ENCODE assay signal across 8 cellular contexts in the genomic region with DNA sequence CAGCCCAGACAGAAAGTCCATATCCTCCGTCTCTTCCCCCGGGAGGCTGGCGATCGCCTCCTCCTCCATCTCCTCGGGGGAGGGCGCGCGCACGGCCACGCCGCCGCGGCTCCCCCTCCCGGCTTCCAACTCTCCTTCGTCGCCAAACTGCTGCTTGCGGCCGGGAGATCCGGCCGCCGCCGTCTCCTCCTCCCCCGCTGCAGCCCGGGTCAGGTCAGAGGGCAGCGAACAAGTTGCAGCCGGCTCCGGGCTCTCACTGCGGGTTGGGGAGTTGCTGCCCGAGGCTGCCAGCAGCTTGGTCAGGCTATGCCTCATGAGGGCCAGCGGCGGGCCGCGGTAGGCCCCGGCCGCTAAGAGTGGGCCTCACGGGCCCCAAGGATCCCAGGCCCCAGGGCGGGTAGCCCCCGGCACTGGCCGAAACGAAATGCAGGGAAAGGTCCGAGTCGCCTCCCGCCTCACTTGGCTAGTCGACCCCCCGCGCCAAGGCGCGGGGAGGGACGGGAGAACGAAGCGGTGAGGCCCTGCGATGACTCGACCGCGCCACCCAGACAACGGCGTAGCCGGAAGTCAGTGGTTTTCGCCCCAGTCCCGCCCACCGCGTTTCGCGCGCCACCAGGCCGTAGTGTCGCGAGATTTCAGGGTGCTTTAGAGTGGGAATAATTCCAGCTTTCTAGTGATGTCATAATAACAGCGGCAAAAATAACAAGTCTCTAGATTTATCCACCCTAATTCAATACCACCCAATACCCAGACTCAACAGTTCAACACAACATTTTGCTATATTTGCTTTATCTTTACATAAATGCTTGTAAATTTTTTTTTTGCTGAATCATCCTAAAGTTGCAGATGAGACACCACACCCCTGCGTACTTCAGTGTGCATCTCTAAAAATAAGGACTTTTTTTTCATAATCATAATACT. TPM values are rescaled to one million over a fixed set of nuclear protein-coding genes. Genes with fewer than 3 reads are reported as not detected.
DNase-seq lines count a peak whose midpoint lies in the region; TF ChIP-seq lines count a peak whose summit lies in the region.

A gene with protein sequence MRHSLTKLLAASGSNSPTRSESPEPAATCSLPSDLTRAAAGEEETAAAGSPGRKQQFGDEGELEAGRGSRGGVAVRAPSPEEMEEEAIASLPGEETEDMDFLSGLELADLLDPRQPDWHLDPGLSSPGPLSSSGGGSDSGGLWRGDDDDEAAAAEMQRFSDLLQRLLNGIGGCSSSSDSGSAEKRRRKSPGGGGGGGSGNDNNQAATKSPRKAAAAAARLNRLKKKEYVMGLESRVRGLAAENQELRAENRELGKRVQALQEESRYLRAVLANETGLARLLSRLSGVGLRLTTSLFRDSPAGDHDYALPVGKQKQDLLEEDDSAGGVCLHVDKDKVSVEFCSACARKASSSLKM (minus strand): TSS at position 569 of the 921 bp plus-strand sequence. CDS start 254 bp downstream, at position 315.

- H3K9me3 Mint-ChIP-seq in nephron: no peaks in the 10 kb centered on the region
- H3K9me3 Mint-ChIP-seq in stimulated activated naive CD8-positive, alpha-beta T cell treated with anti-CD3 and anti-CD28 coated beads, Interleukin-15, Interleukin-2, amounts not matched to agents 100 ng/mL and 50 ng/mL, for 24 hours: no peaks in the 10 kb centered on the region

- H3K4me1 Mint-ChIP-seq in nephron: peaks cover 33% of the 10 kb centered on the region
- peaks cover 36% of the 10 kb centered on the region for H3K4me1 Mint-ChIP-seq in stimulated activated naive CD8-positive, alpha-beta T cell treated with anti-CD3 and anti-CD28 coated beads, Interleukin-15, Interleukin-2, amounts not matched to agents 100 ng/mL and 50 ng/mL, for 24 hours (ENCODE audit: low read depth)

- peak within 1 kb of the TSS; percentile 95 to 99 (median 98) for H3K27ac Mint-ChIP-seq in nephron
- peak within 1 kb of the TSS; percentile 98 for H3K27ac Mint-ChIP-seq in stimulated activated naive CD8-positive, alpha-beta T cell treated with anti-CD3 and anti-CD28 coated beads, Interleukin-15, Interleukin-2, amounts not matched to agents 100 ng/mL and 50 ng/mL, for 24 hours

- H3K4me3 Mint-ChIP-seq in nephron: peak within 1 kb of the TSS; percentile 95 to 100 (median 99)
- H3K4me3 Mint-ChIP-seq in stimulated activated naive CD8-positive, alpha-beta T cell treated with anti-CD3 and anti-CD28 coated beads, Interleukin-15, Interleukin-2, amounts not matched to agents 100 ng/mL and 50 ng/mL, for 24 hours: peak within 1 kb of the TSS; percentile 99

- H3K36me3 ChIP-seq in H7 (replicated peaks; ENCODE audit: control insufficient read depth, insufficient read depth, low read length): peaks cover 10% of the 10 kb centered on the region

- no peaks in the 10 kb centered on the region for H3K27me3 Mint-ChIP-seq in nephron (ENCODE audit: low read depth)
- H3K27me3 Mint-ChIP-seq in stimulated activated naive CD8-positive, alpha-beta T cell treated with anti-CD3 and anti-CD28 coated beads, Interleukin-15, Interleukin-2, amounts not matched to agents 100 ng/mL and 50 ng/mL, for 24 hours: no peaks in the 10 kb centered on the region

- TF ChIP-seq CTCF in fibroblast of pulmonary artery (IDR thresholded peaks at IDR 0.05; ENCODE audit: low read length, missing control alignments) (no peak), nephron (IDR thresholded peaks at IDR 0.05; ENCODE audit: unreplicated experiment in 3 of 3) (no peak)

- H3K36me3 Mint-ChIP-seq in nephron (ENCODE audit: low read depth): peaks cover 34% of the 10 kb centered on the region
- H3K36me3 Mint-ChIP-seq in stimulated activated naive CD8-positive, alpha-beta T cell treated with anti-CD3 and anti-CD28 coated beads, Interleukin-15, Interleukin-2, amounts not matched to agents 100 ng/mL and 50 ng/mL, for 24 hours (ENCODE audit: low read depth): peaks cover 42% of the 10 kb centered on the region

- DNase-seq in ELF-1 (ENCODE audit: low read depth, low spot score) (peak; percentile 96), H7 (peak; percentile 91), M059J (ENCODE audit: low read depth) (peak; percentile 93), SHP77 (lab: John Stamatoyannopoulos, UW) (peak; percentile 89 to 90), fibroblast of pulmonary artery (ENCODE audit: low read depth) (peak; percentile 96)
- DNase-seq in activated effector memory CD4-positive, alpha-beta T cell treated with Interleukin-2 at 50 U/mL for 16 hours: peak; percentile 87

- H3K4me3 ChIP-seq in H7 (ENCODE audit: insufficient read depth, low read depth, low read length) (peak within 1 kb of the TSS; percentile 97), fibroblast of pulmonary artery (replicated peaks; ENCODE audit: low read depth, low read length) (peak within 1 kb of the TSS; percentile 79)

- H3K27me3 ChIP-seq in H7 (ENCODE audit: control insufficient read depth, insufficient read depth, low read length): no peaks in the 10 kb centered on the region

RNA-seq across cellular contexts. Expression of the gene that starts here (rescaled TPM):
- total RNA-seq in H7 (2014; rRNA removed; shearing (Covaris generic)): 34.7 and 48.8 TPM in 2 replicates
- total RNA-seq in M059J (2014; rRNA removed; shearing (Covaris generic)): 18.3 and 25.8 TPM in 2 replicates

Comparison
In these comparisons a context has a peak if more than half of its experiments do, and no peak if none do; other contexts are left out.
1. Peak in every context shown above with its lines: DNase-seq and H3K4me3 ChIP-seq.